In the genomic region with DNA sequence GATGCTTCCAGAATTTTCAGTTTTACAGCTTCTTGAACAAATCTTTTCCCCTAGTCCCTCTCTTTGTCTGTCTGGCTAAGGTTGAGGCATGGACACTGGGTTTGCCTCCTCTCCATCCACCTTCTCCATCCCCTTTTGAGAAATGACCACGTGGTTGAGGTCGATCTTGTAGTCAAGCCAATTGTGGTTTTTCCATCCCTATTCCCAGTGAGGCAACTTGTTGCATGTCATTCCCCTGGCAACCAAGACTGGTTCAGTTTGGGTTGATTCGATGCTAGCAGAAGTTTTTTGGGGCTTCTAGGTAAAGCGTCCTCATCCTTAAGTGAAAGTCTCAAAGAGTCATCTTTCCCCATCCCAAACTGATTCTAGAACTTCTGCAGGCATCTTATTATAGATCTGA, we compare ENCODE assay signal across 8 cellular contexts.
"Had no signal": no experiment of that assay in that cellular context is flagged by ENCODE, and none has a peak within 500 bp of the region (broad histone marks: within the 10 kb centered on the region; RNA-seq: fewer than 3 reads in every experiment).

No MANE protein-coding gene starts in this region.

- H3K4me3 ChIP-seq: GM23338, K562 had no signal

- ATAC-seq: GM23338, K562 had no signal

- DNase-seq: H9, HCEC 1CT, HFFc6, IMR-90, KG1 had no signal

- H3K27ac ChIP-seq: HL-60 had no signal
